Comparison of ENCODE assay signal across 10 cellular contexts in genomic region chr5:163978897-163979296, GRCh38.
DNase-seq lines count a peak whose midpoint lies in the region; ATAC-seq, FAIRE-seq and TF ChIP-seq lines count a peak whose summit lies in the region.
"Had no signal": no experiment of that assay in that cellular context is flagged by ENCODE, and none has a peak within 500 bp of the region (broad histone marks: within the 10 kb centered on the region; RNA-seq: fewer than 3 reads in every experiment).

No MANE protein-coding gene starts in this region.

- FAIRE-seq in bronchial epithelial cell (lab: Jason Lieb, UNC) = no peak

- DNase-seq in GM10266 (ENCODE audit: extremely low spot score) (no peak), bronchial epithelial cell (ENCODE audit: low read depth) (peak; percentile 41), epidermal melanocyte (ENCODE audit: insufficient read length, low spot score) (no peak), globus pallidus (ENCODE audit: low spot score) (no peak), activated T-cell treated with anti-CD3 and anti-CD28 coated beads for 4 hours (no peak), foreskin fibroblast (no peak)
- DNase-seq: activated CD8-positive, alpha-beta T cell treated with anti-CD3 and anti-CD28 coated beads, Interleukin-2, amount 10 ng/mL, durations not matched to agents 7 days and 5 days; C1 segment of cervical spinal cord had no signal

- peak; percentile 12 for TF ChIP-seq CTCF in GM10266 (IDR thresholded peaks at IDR 0.05; ENCODE audit: control insufficient read depth, insufficient read depth, low read depth, missing control alignments)
- peak; percentile 10 for TF ChIP-seq CTCF in bronchial epithelial cell (IDR thresholded peaks at IDR 0.05; ENCODE audit: insufficient read depth, low read length, severe bottlenecking)
- TF ChIP-seq CTCF in foreskin fibroblast (IDR thresholded peaks at IDR 0.05; ENCODE audit: low read depth, low read length) = no peak

- no peaks in the 10 kb centered on the region for H3K27me3 ChIP-seq in bronchial epithelial cell (ENCODE audit: control insufficient read depth, insufficient read depth, low read length)

- peak; percentile 90 for ATAC-seq in GM19463 (IDR thresholded peaks at IDR 0.05; ENCODE audit: unreplicated experiment)
- peak; percentile 62 for ATAC-seq in HG03280 (IDR thresholded peaks at IDR 0.05; ENCODE audit: unreplicated experiment)
- ATAC-seq: activated CD8-positive, alpha-beta T cell treated with anti-CD3 and anti-CD28 coated beads, Interleukin-2, amount 10 ng/mL, durations not matched to agents 7 days and 5 days had no signal

- no peaks in the 10 kb centered on the region for H3K36me3 ChIP-seq in bronchial epithelial cell (ENCODE audit: control insufficient read depth, insufficient read depth, low read length)

- H3K4me3 ChIP-seq in bronchial epithelial cell (ENCODE audit: low read depth, low read length) (no peak overlapping the region), foreskin fibroblast (ENCODE audit: low read depth in 1 of 2, low read length in 2 of 2) (no peak overlapping the region)
